Comparison of ENCODE assay signal across 25 cellular contexts in the genomic region with DNA sequence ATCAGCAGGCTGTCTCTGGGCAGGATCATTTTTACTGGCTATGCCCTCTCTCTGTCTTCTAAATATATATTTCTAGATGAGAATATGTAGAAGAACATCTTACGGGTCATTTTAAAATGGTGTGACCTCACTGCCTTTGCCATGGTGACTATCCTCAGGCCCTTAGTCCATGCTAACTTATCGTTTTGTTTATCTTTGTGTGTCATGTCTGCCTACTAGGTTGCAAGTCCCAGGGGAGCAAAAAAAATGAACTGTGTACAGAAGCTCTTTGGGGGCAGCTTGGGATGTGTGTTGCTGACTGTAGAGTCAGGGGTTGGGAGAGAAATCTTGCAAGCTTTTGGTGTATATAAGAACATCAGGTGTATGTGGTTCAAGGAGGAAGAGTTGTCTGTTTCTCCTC. TPM values are rescaled to one million over a fixed set of nuclear protein-coding genes. Genes with fewer than 3 reads are reported as not detected.
DNase-seq lines count a peak whose midpoint lies in the region; ATAC-seq and TF ChIP-seq lines count a peak whose summit lies in the region.
"Had no signal": no experiment of that assay in that cellular context is flagged by ENCODE, and none has a peak within 500 bp of the region (broad histone marks: within the 10 kb centered on the region; RNA-seq: fewer than 3 reads in every experiment).

No MANE protein-coding gene starts in this region.

- H3K36me3 Mint-ChIP-seq in activated CD4-positive, alpha-beta T cell treated with anti-CD3 and anti-CD28 coated beads, Interleukin-2, amount 10 ng/mL, durations not matched to agents 24 days and 14 days (ENCODE audit: low read depth), result peaks cover 71% of the 10 kb centered on the region
- peaks cover 99% of the 10 kb centered on the region for H3K36me3 Mint-ChIP-seq in stimulated activated effector memory CD8-positive, alpha-beta T cell treated with anti-CD3 and anti-CD28 coated beads, Interleukin-12 subunit alpha, Interleukin-12 subunit beta, amount 100 ng/mL, for 72 hours

- dilution Hi-C loops in IMR-90 (cut with HindIII; ENCODE audit: low sequenced_read_pairs, unreplicated experiment), result no loop called here

- H3K14ac ChIP-seq in IMR-90 (replicated peaks; ENCODE audit: low read depth, low read length), result no peak overlapping the region

- TF ChIP-seq CTCF in IMR-90 (conservative IDR thresholded peaks at IDR 0.05; ENCODE audit: low read depth, low read length), result no peak
- TF ChIP-seq CTCF in uterus (IDR thresholded peaks at IDR 0.05), result no peak

- TF ChIP-seq POLR2A in IMR-90 (IDR thresholded peaks at IDR 0.05; ENCODE audit: low read depth, low read length) (no peak), uterus (IDR thresholded peaks at IDR 0.05) (no peak)

- no peak overlapping the region for H2BK20ac ChIP-seq in IMR-90 (ENCODE audit: low read depth, low read length)

- POLR2A ChIA-PET in IMR-90 (lab: Charles Lee; ENCODE audit: unreplicated experiment), result no interaction called here

- H3K4ac ChIP-seq in IMR-90 (ENCODE audit: low read depth, low read length), result no peak overlapping the region

- peaks cover 2% of the 10 kb centered on the region; the same call in 1 of the 2 replicates for H3K4me1 ChIP-seq in IMR-90 (ENCODE audit: control insufficient read depth, insufficient read depth, low read length)
- H3K4me1 ChIP-seq in uterus, result no peaks in the 10 kb centered on the region
- no peaks in the 10 kb centered on the region for H3K4me1 ChIP-seq in Karpas-422 (ENCODE audit: low read length)

- no peaks in the 10 kb centered on the region for H3K9me2 ChIP-seq in Karpas-422 (replicated peaks; ENCODE audit: insufficient read depth, low read length)

- peaks cover 6 to 10% of the 10 kb centered on the region in 2 experiments; a peak in 2 of 4 replicates for H3K79me1 ChIP-seq in IMR-90 (ENCODE audit: low read depth in 1 of 2, low read length in 2 of 2)

- no peak overlapping the region for H4K8ac ChIP-seq in IMR-90 (ENCODE audit: low read depth in 2 of 2, low read length in 2 of 2)

- H3K79me2 ChIP-seq in Karpas-422 (ENCODE audit: low read length), result no peaks in the 10 kb centered on the region

- no peaks in the 10 kb centered on the region for H3K27me3 Mint-ChIP-seq in activated CD4-positive, alpha-beta T cell treated with anti-CD3 and anti-CD28 coated beads, Interleukin-2, amount 10 ng/mL, durations not matched to agents 24 days and 14 days
- H3K27me3 Mint-ChIP-seq: CD4-positive, CD25-positive, alpha-beta regulatory T cell had no signal

- peaks cover 13% of the 10 kb centered on the region for H3K4me1 Mint-ChIP-seq in activated CD4-positive, alpha-beta T cell treated with anti-CD3 and anti-CD28 coated beads, Interleukin-2, amount 10 ng/mL, durations not matched to agents 24 days and 14 days
- peaks cover 10% of the 10 kb centered on the region for H3K4me1 Mint-ChIP-seq in stimulated activated effector memory CD8-positive, alpha-beta T cell treated with anti-CD3 and anti-CD28 coated beads, Interleukin-12 subunit alpha, Interleukin-12 subunit beta, amount 100 ng/mL, for 72 hours

- H3K18ac ChIP-seq in IMR-90 (ENCODE audit: low read depth, low read length), result no peak overlapping the region

- no peak overlapping the region for H4K5ac ChIP-seq in IMR-90 (ENCODE audit: low read depth, low read length)

- no peak for DNase-seq in activated CD4-positive, alpha-beta T cell treated with anti-CD3 and anti-CD28 coated beads, Interleukin-2, amount 10 ng/mL, durations not matched to agents 24 days and 14 days
- DNase-seq in activated CD4-positive, alpha-beta T cell treated with anti-CD3 and anti-CD28 coated beads, Interleukin-2, amount 50 U/mL, for 48 hours, result no peak
- DNase-seq in IMR-90, result peak; percentile 33
- DNase-seq in fibroblast of gingiva (ENCODE audit: low read depth), result peak; percentile 6
- DNase-seq in stimulated activated effector memory CD8-positive, alpha-beta T cell treated with anti-CD3 and anti-CD28 coated beads, Interleukin-12 subunit alpha, Interleukin-12 subunit beta, amount 100 ng/mL, for 72 hours (ENCODE audit: low spot score in 2 of 2), result no peak
- no peak for DNase-seq in uterus
- no peak for DNase-seq in Karpas-422
- DNase-seq: CD4-positive, CD25-positive, alpha-beta regulatory T cell; COR-L47; DMS79; H7; HFFc6; KG1; NCI-H1105; NCI-H146; NCI-H2029; NCI-H524 treated with DMSO at 0.1 percent for 48 hours; NCI-H82; SIG-M5 had no signal

- H3K4me3 ChIP-seq in IMR-90 (ENCODE audit: insufficient read depth, low read depth, low read length) (no peak overlapping the region), uterus (no peak overlapping the region), Karpas-422 (ENCODE audit: low read length) (no peak overlapping the region)

- no peaks in the 10 kb centered on the region for H3K9me3 Mint-ChIP-seq in activated CD4-positive, alpha-beta T cell treated with anti-CD3 and anti-CD28 coated beads, Interleukin-2, amount 10 ng/mL, durations not matched to agents 24 days and 14 days
- no peaks in the 10 kb centered on the region for H3K9me3 Mint-ChIP-seq in stimulated activated effector memory CD8-positive, alpha-beta T cell treated with anti-CD3 and anti-CD28 coated beads, Interleukin-12 subunit alpha, Interleukin-12 subunit beta, amount 100 ng/mL, for 72 hours
- H3K9me3 Mint-ChIP-seq: CD4-positive, CD25-positive, alpha-beta regulatory T cell; HFFc6 had no signal

- no peak overlapping the region for H2BK5ac ChIP-seq in IMR-90 (ENCODE audit: low read depth, low read length, poor library complexity, severe bottlenecking)

- no peaks in the 10 kb centered on the region; the same call in 1 of the 2 replicates for H3K9me1 ChIP-seq in IMR-90 (ENCODE audit: insufficient read depth, low read length)

- no peaks in the 10 kb centered on the region for H3K27me3 ChIP-seq in IMR-90 (ENCODE audit: control insufficient read depth, insufficient read depth, low read length)
- H3K27me3 ChIP-seq in uterus, result no peaks in the 10 kb centered on the region
- no peaks in the 10 kb centered on the region for H3K27me3 ChIP-seq in Karpas-422 (ENCODE audit: low read length)

- CTCF ChIA-PET in IMR-90 (lab: Yijun Ruan, JAX), result interaction anchor here (0.7 kb wide), 1 partner anchor 11 kb away, joined by 5 read pairs; no protein-coding TSS in a partner anchor

- H2BK15ac ChIP-seq in IMR-90 (ENCODE audit: low read depth, low read length), result no peak overlapping the region

- peak; percentile 65 for ATAC-seq in IMR-90 (ENCODE audit: low read depth)
- no peak for ATAC-seq in stimulated activated effector memory CD8-positive, alpha-beta T cell treated with anti-CD3 and anti-CD28 coated beads, Interleukin-12 subunit alpha, Interleukin-12 subunit beta, amount 100 ng/mL, for 72 hours
- no peak for ATAC-seq in GM21367 (IDR thresholded peaks at IDR 0.05; ENCODE audit: unreplicated experiment)
- ATAC-seq: HepG2, Panc1, SK-N-SH treated with all-trans-retinoic acid at 6 μM for 48 hours had no signal

- TF ChIP-seq RAD21 in IMR-90 (IDR thresholded peaks at IDR 0.05; ENCODE audit: low read length), result no peak

- no peak overlapping the region for H2AK5ac ChIP-seq in IMR-90 (ENCODE audit: low read depth, low read length)

- no peak overlapping the region for H2AK9ac ChIP-seq in IMR-90 (replicated peaks; ENCODE audit: low read depth, low read length, poor library complexity)

- H3K9me3 ChIP-seq in IMR-90 (ENCODE audit: control insufficient read depth, insufficient read depth, low read length), result no peaks in the 10 kb centered on the region
- H3K9me3 ChIP-seq in uterus, result no peaks in the 10 kb centered on the region
- no peaks in the 10 kb centered on the region for H3K9me3 ChIP-seq in Karpas-422 (ENCODE audit: low read length)

- no peak overlapping the region for H3K23ac ChIP-seq in IMR-90 (ENCODE audit: low read depth, low read length)

- H3K56ac ChIP-seq in IMR-90 (ENCODE audit: extremely low read depth, insufficient read depth, low read length), result no peak overlapping the region

- intact Hi-C loops in activated CD4-positive, alpha-beta T cell treated with anti-CD3 and anti-CD28 coated beads, Interleukin-2, amount 10 ng/mL, durations not matched to agents 24 days and 14 days (cut with micrococcal nuclease), result no loop called here
- intact Hi-C loops in IMR-90 (cut with micrococcal nuclease) (no loop called here), uterus (cut with DNase I; ENCODE audit: low total_unique reads) (no loop called here)

- H3K9ac ChIP-seq in IMR-90 (ENCODE audit: low read depth, low read length) (no peak overlapping the region), Karpas-422 (ENCODE audit: low read length) (no peak overlapping the region)

- H3K27ac ChIP-seq in IMR-90 (ENCODE audit: insufficient read depth, low read length) (no peak overlapping the region), uterus (no peak overlapping the region), Karpas-422 (ENCODE audit: low read length) (no peak overlapping the region)
- H3K27ac ChIP-seq: 22Rv1, HL-60 had no signal

- H4K91ac ChIP-seq in IMR-90 (ENCODE audit: insufficient read depth, low read depth, low read length), result no peak overlapping the region

- H3K4me3 Mint-ChIP-seq in activated CD4-positive, alpha-beta T cell treated with anti-CD3 and anti-CD28 coated beads, Interleukin-2, amount 10 ng/mL, durations not matched to agents 24 days and 14 days, result no peak overlapping the region
- H3K4me3 Mint-ChIP-seq in stimulated activated effector memory CD8-positive, alpha-beta T cell treated with anti-CD3 and anti-CD28 coated beads, Interleukin-12 subunit alpha, Interleukin-12 subunit beta, amount 100 ng/mL, for 72 hours, result no peak overlapping the region
- H3K4me3 Mint-ChIP-seq: CD4-positive, CD25-positive, alpha-beta regulatory T cell; HFFc6 had no signal

- in situ Hi-C loops in IMR-90 (cut with MboI; ENCODE audit: low sequenced_read_pairs), result no loop called here

- H4K20me1 ChIP-seq in IMR-90 (ENCODE audit: insufficient read depth, low read length) (no peaks in the 10 kb centered on the region), Karpas-422 (ENCODE audit: insufficient read depth, low read depth, low read length) (no peaks in the 10 kb centered on the region)

- peak overlapping the region; percentile 48 for H3K27ac Mint-ChIP-seq in activated CD4-positive, alpha-beta T cell treated with anti-CD3 and anti-CD28 coated beads, Interleukin-2, amount 10 ng/mL, durations not matched to agents 24 days and 14 days
- peak overlapping the region; percentile 51 for H3K27ac Mint-ChIP-seq in stimulated activated effector memory CD8-positive, alpha-beta T cell treated with anti-CD3 and anti-CD28 coated beads, Interleukin-12 subunit alpha, Interleukin-12 subunit beta, amount 100 ng/mL, for 72 hours
- H3K27ac Mint-ChIP-seq: HFFc6 had no signal

- no TSS peak for BruUV-seq in IMR-90 (replicated peaks; lab: Mats Ljungman, UMichigan)

- H3K4me2 ChIP-seq in IMR-90 (ENCODE audit: low read depth, low read length) (no peak overlapping the region), Karpas-422 (ENCODE audit: low read depth, low read length, poor library complexity, severe bottlenecking) (no peak overlapping the region)

- H2AFZ ChIP-seq in IMR-90 (replicated peaks; ENCODE audit: low read length, poor library complexity), result no peak overlapping the region
- H2AFZ ChIP-seq in Karpas-422 (ENCODE audit: low read length), result no peak overlapping the region

- no peak overlapping the region for H2BK120ac ChIP-seq in IMR-90 (ENCODE audit: low read depth, low read length)

- no CpG with 5 or more reads among the region's 2 CpGs for WGBS in IMR-90 (ENCODE audit: extremely low coverage in 2 of 2, insufficient read length in 1 of 2), 2 experiments

- H3K36me3 ChIP-seq in IMR-90 (ENCODE audit: control insufficient read depth, insufficient read depth, low read length), result peaks cover 24% of the 10 kb centered on the region
- no peaks in the 10 kb centered on the region for H3K36me3 ChIP-seq in uterus
- peaks cover 60% of the 10 kb centered on the region for H3K36me3 ChIP-seq in Karpas-422 (ENCODE audit: insufficient read depth, low read length)

RNA-seq across cellular contexts. Expression of gene CPSF3, which starts 11.0 kb away (rescaled TPM):
- total RNA-seq in activated CD4-positive, alpha-beta T cell treated with anti-CD3 and anti-CD28 coated beads, Interleukin-2, amount 10 ng/mL, durations not matched to agents 24 days and 14 days, result 81.4 TPM in 2 replicates
- 64.5 and 72.8 TPM in 2 replicates for total RNA-seq in IMR-90 (2012; rRNA removed)
- polyA plus RNA-seq in IMR-90 (2012; rRNA removed), result 24.7 and 29.2 TPM in 2 replicates
- polyA plus RNA-seq in IMR-90 (2012; cell fraction: cytosol; rRNA removed), result 3.7 and 6.6 TPM in 2 replicates
- polyA plus RNA-seq in IMR-90 (2012; cell fraction: nucleus; rRNA removed; ENCODE audit: low replicate concordance), result 2.8 and 28.8 TPM in 2 replicates
- 10 to 100 TPM in 3 of 4 donors, 1 to 10 TPM in 1; 7.2 to 45.2 (median 30.3) TPM for total RNA-seq in uterus
- 52.5 and 72.6 TPM in 2 replicates for total RNA-seq in Karpas-422 (2014; rRNA removed; shearing (Covaris generic); ENCODE audit: low replicate concordance)

RNA-seq across cellular contexts. Expression of gene ITGB1BP1, which starts 11.2 kb away (rescaled TPM):
- 121 and 131 TPM in 2 replicates for total RNA-seq in activated CD4-positive, alpha-beta T cell treated with anti-CD3 and anti-CD28 coated beads, Interleukin-2, amount 10 ng/mL, durations not matched to agents 24 days and 14 days
- total RNA-seq in IMR-90 (2012; rRNA removed), result 48.6 and 61.1 TPM in 2 replicates
- 88.1 and 93.9 TPM in 2 replicates for polyA plus RNA-seq in IMR-90 (2012; rRNA removed)
- polyA plus RNA-seq in IMR-90 (2012; cell fraction: cytosol; rRNA removed), result 28.5 and 49.7 TPM in 2 replicates
- polyA plus RNA-seq in IMR-90 (2012; cell fraction: nucleus; rRNA removed; ENCODE audit: low replicate concordance), result 30.7 and 134 TPM in 2 replicates
- total RNA-seq in uterus, result 100 to 1,000 TPM in 1 of 4 donors, 10 to 100 TPM in 3; 32.0 to 106 (median 45.1) TPM
- 36.7 and 43.5 TPM in 2 replicates for total RNA-seq in Karpas-422 (2014; rRNA removed; shearing (Covaris generic); ENCODE audit: low replicate concordance)

RNA-seq across cellular contexts. Expression of gene IAH1, which starts 39.9 kb away (rescaled TPM):
- 76.0 and 78.6 TPM in 2 replicates for total RNA-seq in activated CD4-positive, alpha-beta T cell treated with anti-CD3 and anti-CD28 coated beads, Interleukin-2, amount 10 ng/mL, durations not matched to agents 24 days and 14 days
- total RNA-seq in IMR-90 (2012; rRNA removed), result 58.6 and 89.8 TPM in 2 replicates
- polyA plus RNA-seq in IMR-90 (2012; rRNA removed), result 74.3 and 84.5 TPM in 2 replicates
- polyA plus RNA-seq in IMR-90 (2012; cell fraction: cytosol; rRNA removed), result 35.1 and 39.0 TPM in 2 replicates
- 9.4 and 49.6 TPM in 2 replicates for polyA plus RNA-seq in IMR-90 (2012; cell fraction: nucleus; rRNA removed; ENCODE audit: low replicate concordance)
- 10 to 100 TPM; 32.4 to 59.1 (median 38.1) TPM for total RNA-seq in uterus
- 63.5 and 69.5 TPM in 2 replicates for total RNA-seq in Karpas-422 (2014; rRNA removed; shearing (Covaris generic); ENCODE audit: low replicate concordance)

Comparison
In these comparisons a context has a peak if more than half of its experiments do, and no peak if none do; other contexts are left out.
1. DNase-seq: peak in IMR-90 (single experiment) and fibroblast of gingiva (single experiment); none in activated CD4-positive, alpha-beta T cell treated with anti-CD3 and anti-CD28 coated beads, Interleukin-2, amount 10 ng/mL, durations not matched to agents 24 days and 14 days (single experiment), activated CD4-positive, alpha-beta T cell treated with anti-CD3 and anti-CD28 coated beads, Interleukin-2, amount 50 U/mL, for 48 hours (0 of 2), stimulated activated effector memory CD8-positive, alpha-beta T cell treated with anti-CD3 and anti-CD28 coated beads, Interleukin-12 subunit alpha, Interleukin-12 subunit beta, amount 100 ng/mL, for 72 hours (0 of 2), uterus (0 of 2) and Karpas-422 (single experiment).